ENCODE assay signal across 21 cellular contexts in genomic region chr6:118750143-118750542, GRCh38.
DNase-seq lines count a peak whose midpoint lies in the region; ATAC-seq lines count a peak whose summit lies in the region.
"Had no signal": no experiment of that assay in that cellular context is flagged by ENCODE, and none has a peak within 500 bp of the region (broad histone marks: within the 10 kb centered on the region; RNA-seq: fewer than 3 reads in every experiment).

No MANE protein-coding gene starts in this region.

- ATAC-seq in activated CD4-positive, CD25-positive, alpha-beta regulatory T cell treated with anti-CD3 and anti-CD28 coated beads, Interleukin-2, amount 50 U/mL, for 24 hours, result peak; percentile 65 to 73
- peak; percentile 47 for ATAC-seq in HG02852 (IDR thresholded peaks at IDR 0.05; ENCODE audit: unreplicated experiment)
- no peak for ATAC-seq in left lobe of liver
- ATAC-seq in GM18517 (IDR thresholded peaks at IDR 0.05; ENCODE audit: unreplicated experiment), result no peak

- no peak for DNase-seq in activated CD4-positive, CD25-positive, alpha-beta regulatory T cell (lab: John Stamatoyannopoulos, UW)
- no peak for DNase-seq in activated T-helper 2 cell treated with anti-CD3 and anti-CD28 coated beads, Interferon-gamma antibody, Interleukin-2, Interleukin-4, amounts not matched to agents 10 μg/mL and 5 μg/mL and 100 μg/mL, durations not matched to agents 14 hours and 24 hours and 36 hours (ENCODE audit: low spot score)
- DNase-seq in myocyte (ENCODE audit: low read depth) (peak; percentile 34), left lobe of liver (ENCODE audit: low spot score) (no peak), GM19238 (ENCODE audit: insufficient read length, low spot score) (no peak)
- DNase-seq: 8988T; activated CD4-positive, alpha-beta T cell treated with anti-CD3 and anti-CD28 coated beads, Interleukin-2, amount 50 U/mL, for 1 hour; activated CD8-positive, alpha-beta memory T cell treated with anti-CD3 and anti-CD28 coated beads, Interleukin-2, amount 50 U/mL, for 4 hours; activated gamma-delta T cell; amniotic stem cell; CD4-positive, alpha-beta T cell; DMS 273 treated with DMSO at 0.1 percent for 48 hours; GOT3; NCI-H146; NCI-H69; right lobe of liver; trophoblast cell had no signal

- H3K27me3 Mint-ChIP-seq in activated T-helper 2 cell treated with anti-CD3 and anti-CD28 coated beads, Interferon-gamma antibody, Interleukin-2, Interleukin-4, amounts not matched to agents 10 μg/mL and 5 μg/mL and 100 μg/mL, durations not matched to agents 14 hours and 24 hours and 36 hours (ENCODE audit: low read depth), result no peaks in the 10 kb centered on the region
- H3K27me3 Mint-ChIP-seq: CD4-positive, alpha-beta T cell had no signal

- H3K4me3 Mint-ChIP-seq in activated T-helper 2 cell treated with anti-CD3 and anti-CD28 coated beads, Interferon-gamma antibody, Interleukin-2, Interleukin-4, amounts not matched to agents 10 μg/mL and 5 μg/mL and 100 μg/mL, durations not matched to agents 14 hours and 24 hours and 36 hours (ENCODE audit: low read depth), result no peak overlapping the region
- H3K4me3 Mint-ChIP-seq: CD4-positive, alpha-beta T cell; neural progenitor cell had no signal

- no peaks in the 10 kb centered on the region for H3K36me3 Mint-ChIP-seq in activated T-helper 2 cell treated with anti-CD3 and anti-CD28 coated beads, Interferon-gamma antibody, Interleukin-2, Interleukin-4, amounts not matched to agents 10 μg/mL and 5 μg/mL and 100 μg/mL, durations not matched to agents 14 hours and 24 hours and 36 hours (ENCODE audit: low read depth)
- H3K36me3 Mint-ChIP-seq: neural progenitor cell had no signal

- intact Hi-C loops in activated T-helper 2 cell treated with anti-CD3 and anti-CD28 coated beads, Interferon-gamma antibody, Interleukin-2, Interleukin-4, amounts not matched to agents 10 μg/mL and 5 μg/mL and 100 μg/mL, durations not matched to agents 14 hours and 24 hours and 36 hours (cut with micrococcal nuclease), result no loop called here

- peaks cover 15% of the 10 kb centered on the region for H3K4me1 Mint-ChIP-seq in activated T-helper 2 cell treated with anti-CD3 and anti-CD28 coated beads, Interferon-gamma antibody, Interleukin-2, Interleukin-4, amounts not matched to agents 10 μg/mL and 5 μg/mL and 100 μg/mL, durations not matched to agents 14 hours and 24 hours and 36 hours (ENCODE audit: low read depth)

- no peaks in the 10 kb centered on the region for H3K9me3 Mint-ChIP-seq in activated T-helper 2 cell treated with anti-CD3 and anti-CD28 coated beads, Interferon-gamma antibody, Interleukin-2, Interleukin-4, amounts not matched to agents 10 μg/mL and 5 μg/mL and 100 μg/mL, durations not matched to agents 14 hours and 24 hours and 36 hours
- H3K9me3 Mint-ChIP-seq: CD4-positive, alpha-beta T cell; neural progenitor cell had no signal

- peak overlapping the region; percentile 10 for H3K27ac Mint-ChIP-seq in activated T-helper 2 cell treated with anti-CD3 and anti-CD28 coated beads, Interferon-gamma antibody, Interleukin-2, Interleukin-4, amounts not matched to agents 10 μg/mL and 5 μg/mL and 100 μg/mL, durations not matched to agents 14 hours and 24 hours and 36 hours
- H3K27ac Mint-ChIP-seq: CD4-positive, alpha-beta T cell; neural progenitor cell had no signal

Comparison
In these comparisons a context has a peak if more than half of its experiments do, and no peak if none do; other contexts are left out.
1. ATAC-seq: peak in activated CD4-positive, CD25-positive, alpha-beta regulatory T cell treated with anti-CD3 and anti-CD28 coated beads, Interleukin-2, amount 50 U/mL, for 24 hours (2 of 2) and HG02852 (single experiment); none in left lobe of liver (single experiment) and GM18517 (single experiment).